Comparison of ENCODE assay signal across 8 cellular contexts in genomic region chr2:28366496-28367282, GRCh38. TPM values are rescaled to one million over a fixed set of nuclear protein-coding genes. Genes with fewer than 3 reads are reported as not detected.
A peak's percentile ranks its signal among the peaks of the same experiment; 100 is the strongest.
DNase-seq lines count a peak whose midpoint lies in the region; ATAC-seq and TF ChIP-seq lines count a peak whose summit lies in the region.

No MANE protein-coding gene starts in this region.

- intact Hi-C loops in left colon (cut with DNase I, micrococcal nuclease) = no loop called here
- intact Hi-C loops in upper lobe of right lung (cut with DNase I) = no loop called here
- intact Hi-C loops in dorsolateral prefrontal cortex (cut with DNase I) = no loop called here

- peak; percentile 34 to 83 for DNase-seq in cardiac muscle cell (ENCODE audit: low read depth in 1 of 2, low spot score in 1 of 2)
- no peak for DNase-seq in right atrium auricular region (ENCODE audit: low spot score)
- DNase-seq in activated T-cell treated with anti-CD3 and anti-CD28 coated beads for 48 hours (ENCODE audit: low read depth) = peak; percentile 49
- peak; percentile 72 to 79 for DNase-seq in left colon
- DNase-seq in upper lobe of right lung = no peak
- DNase-seq in dorsolateral prefrontal cortex = no peak

- H3K4me1 ChIP-seq in cardiac muscle cell (ENCODE audit: low read depth) (peaks cover 20% of the 10 kb centered on the region), right atrium auricular region (peaks cover 0 to 15% of the 10 kb centered on the region in 2 donors), upper lobe of right lung (peaks cover 20% of the 10 kb centered on the region)

- H3K27me3 ChIP-seq in cardiac muscle cell (no peaks in the 10 kb centered on the region), right atrium auricular region (no peaks in the 10 kb centered on the region), upper lobe of right lung (no peaks in the 10 kb centered on the region), dorsolateral prefrontal cortex (no peaks in the 10 kb centered on the region)

- H3K27ac ChIP-seq in cardiac muscle cell (peak overlapping the region; percentile 67), right atrium auricular region (no peak overlapping the region), upper lobe of right lung (no peak overlapping the region), dorsolateral prefrontal cortex (peak overlapping the region in 1 of 59 donors; percentile 5)

- no peaks in the 10 kb centered on the region for H3K36me3 ChIP-seq in cardiac muscle cell
- no peaks in the 10 kb centered on the region for H3K36me3 ChIP-seq in right atrium auricular region
- H3K36me3 ChIP-seq in upper lobe of right lung = no peaks in the 10 kb centered on the region

- peak; percentile 85 for ATAC-seq in left colon
- ATAC-seq in upper lobe of right lung = peak; percentile 73
- ATAC-seq in GM21576 (IDR thresholded peaks at IDR 0.05; ENCODE audit: unreplicated experiment) = no peak
- no peak for ATAC-seq in HG02840 (IDR thresholded peaks at IDR 0.05; ENCODE audit: low FRiP score, unreplicated experiment)

- H3K4me3 ChIP-seq in cardiac muscle cell (no peak overlapping the region), right atrium auricular region (no peak overlapping the region), upper lobe of right lung (no peak overlapping the region), dorsolateral prefrontal cortex (no peak overlapping the region)

- H3K9me3 ChIP-seq in cardiac muscle cell (ENCODE audit: low read depth) (no peaks in the 10 kb centered on the region), right atrium auricular region (no peaks in the 10 kb centered on the region), upper lobe of right lung (no peaks in the 10 kb centered on the region)

- TF ChIP-seq CTCF in cardiac muscle cell (IDR thresholded peaks at IDR 0.05; ENCODE audit: low read depth, low read length) = no peak
- TF ChIP-seq CTCF in right atrium auricular region (IDR thresholded peaks at IDR 0.05) = no peak
- no peak for TF ChIP-seq CTCF in upper lobe of right lung (IDR thresholded peaks at IDR 0.05)
- no peak for TF ChIP-seq CTCF in dorsolateral prefrontal cortex (IDR thresholded peaks at IDR 0.05 in 54 of 56, conservative IDR thresholded peaks at IDR 0.05 in 2 of 56; ENCODE audit: low read depth in 1 of 56, partially characterized antibody in 56 of 56)

RNA-seq across cellular contexts. Expression of gene FOSL2, which starts 26.0 kb away (rescaled TPM):
- 2.9 and 3.5 TPM in 2 replicates for total RNA-seq in cardiac muscle cell
- polyA plus RNA-seq in cardiac muscle cell = 2.0 TPM in 2 replicates
- total RNA-seq in right atrium auricular region = 100 to 1,000 TPM in 1 of 2 donors, 10 to 100 TPM in 1; 54.0 to 116 TPM
- 100 to 1,000 TPM; 142 to 197 TPM for total RNA-seq in left colon
- total RNA-seq in upper lobe of right lung = 123 TPM
- total RNA-seq in dorsolateral prefrontal cortex = 100 to 1,000 TPM in 7 of 120 experiments, 10 to 100 TPM in 113; 22.5 to 173 (median 64.0) TPM

Comparison
In these comparisons a context has a peak if more than half of its experiments do, and no peak if none do; other contexts are left out.
1. DNase-seq: peak in cardiac muscle cell (2 of 2), activated T-cell treated with anti-CD3 and anti-CD28 coated beads for 48 hours (single experiment) and left colon (2 of 2); none in right atrium auricular region (single experiment), upper lobe of right lung (single experiment) and dorsolateral prefrontal cortex (0 of 10).
2. ATAC-seq: peak in left colon (single experiment) and upper lobe of right lung (single experiment); none in GM21576 (single experiment) and HG02840 (single experiment).